ENCODE assay signal across 1 cellular context in genomic region chr2:12719400-12720104, GRCh38.
A peak's percentile ranks its signal among the peaks of the same experiment; 100 is the strongest.
TF ChIP-seq lines count a peak whose summit lies in the region.

No MANE protein-coding gene starts in this region.

TF ChIP-seq in SK-N-SH, 30 proteins besides CTCF, POLR2A, EP300 and RAD21 (continued from another document):
- TF ChIP-seq, protein P1, sequence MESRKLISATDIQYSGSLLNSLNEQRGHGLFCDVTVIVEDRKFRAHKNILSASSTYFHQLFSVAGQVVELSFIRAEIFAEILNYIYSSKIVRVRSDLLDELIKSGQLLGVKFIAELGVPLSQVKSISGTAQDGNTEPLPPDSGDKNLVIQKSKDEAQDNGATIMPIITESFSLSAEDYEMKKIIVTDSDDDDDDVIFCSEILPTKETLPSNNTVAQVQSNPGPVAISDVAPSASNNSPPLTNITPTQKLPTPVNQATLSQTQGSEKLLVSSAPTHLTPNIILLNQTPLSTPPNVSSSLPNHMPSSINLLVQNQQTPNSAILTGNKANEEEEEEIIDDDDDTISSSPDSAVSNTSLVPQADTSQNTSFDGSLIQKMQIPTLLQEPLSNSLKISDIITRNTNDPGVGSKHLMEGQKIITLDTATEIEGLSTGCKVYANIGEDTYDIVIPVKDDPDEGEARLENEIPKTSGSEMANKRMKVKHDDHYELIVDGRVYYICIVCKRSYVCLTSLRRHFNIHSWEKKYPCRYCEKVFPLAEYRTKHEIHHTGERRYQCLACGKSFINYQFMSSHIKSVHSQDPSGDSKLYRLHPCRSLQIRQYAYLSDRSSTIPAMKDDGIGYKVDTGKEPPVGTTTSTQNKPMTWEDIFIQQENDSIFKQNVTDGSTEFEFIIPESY (IDR thresholded peaks at IDR 0.05; ENCODE audit: borderline replicate concordance, low read depth), result no peak
- no peak; the same call in 1 of the 2 replicates for TF ChIP-seq POLR2AphosphoS5 (IDR thresholded peaks at IDR 0.05; ENCODE audit: low read depth, low read length)
- TF ChIP-seq, protein P2, sequence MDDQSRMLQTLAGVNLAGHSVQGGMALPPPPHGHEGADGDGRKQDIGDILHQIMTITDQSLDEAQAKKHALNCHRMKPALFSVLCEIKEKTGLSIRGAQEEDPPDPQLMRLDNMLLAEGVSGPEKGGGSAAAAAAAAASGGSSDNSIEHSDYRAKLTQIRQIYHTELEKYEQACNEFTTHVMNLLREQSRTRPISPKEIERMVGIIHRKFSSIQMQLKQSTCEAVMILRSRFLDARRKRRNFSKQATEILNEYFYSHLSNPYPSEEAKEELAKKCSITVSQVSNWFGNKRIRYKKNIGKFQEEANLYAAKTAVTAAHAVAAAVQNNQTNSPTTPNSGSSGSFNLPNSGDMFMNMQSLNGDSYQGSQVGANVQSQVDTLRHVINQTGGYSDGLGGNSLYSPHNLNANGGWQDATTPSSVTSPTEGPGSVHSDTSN (IDR thresholded peaks at IDR 0.05), result peak; percentile 52; the same call in 1 of the 2 replicates
- no peak for TF ChIP-seq FOXM1 (IDR thresholded peaks at IDR 0.05; ENCODE audit: low read depth)
- TF ChIP-seq EZH2phosphoT487 (IDR thresholded peaks at IDR 0.05; ENCODE audit: borderline replicate concordance, low read depth), result no peak
- TF ChIP-seq YY1 (IDR thresholded peaks at IDR 0.05; ENCODE audit: low read depth), result no peak
